Comparison of ENCODE assay signal across 23 cellular contexts in the genomic region with DNA sequence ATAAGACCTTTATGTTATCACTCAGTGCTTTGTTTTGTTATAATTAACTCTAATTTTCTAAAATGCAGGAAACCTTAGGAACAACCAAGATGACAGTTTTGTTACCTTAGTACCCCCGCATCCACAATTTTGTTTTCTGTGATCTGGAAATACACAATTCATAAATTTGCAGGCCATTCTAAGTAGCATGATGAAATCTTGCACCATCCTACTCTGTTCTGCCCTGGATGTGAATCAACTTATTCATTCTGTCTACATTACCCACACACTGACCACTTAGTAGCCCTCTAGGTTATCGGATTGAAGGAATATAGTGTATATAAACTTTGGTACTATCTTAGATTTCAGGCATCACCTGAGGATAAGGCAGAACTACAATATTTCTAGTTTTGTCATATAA.
"Had no signal": no experiment of that assay in that cellular context is flagged by ENCODE, and none has a peak within 500 bp of the region (broad histone marks: within the 10 kb centered on the region; RNA-seq: fewer than 3 reads in every experiment).

No MANE protein-coding gene starts in this region.

- H3K36me3 Mint-ChIP-seq: activated naive CD8-positive, alpha-beta T cell treated with anti-CD3 and anti-CD28 coated beads, Interleukin-2, amount 10 ng/mL, durations not matched to agents 7 days and 5 days had no signal

- H3K36me3 ChIP-seq: WERI-Rb-1 had no signal

- H3K27me3 ChIP-seq: body of pancreas had no signal

- H3K4me1 Mint-ChIP-seq: activated CD4-positive, alpha-beta memory T cell treated with anti-CD3 and anti-CD28 coated beads, Interleukin-2, amount 10 ng/mL, durations not matched to agents 7 days and 5 days; activated CD4-positive, alpha-beta T cell treated with anti-CD3 and anti-CD28 coated beads for 36 hours; activated naive CD8-positive, alpha-beta T cell treated with anti-CD3 and anti-CD28 coated beads, Interleukin-2, amount 10 ng/mL, durations not matched to agents 7 days and 5 days had no signal

- H3K4me3 ChIP-seq: body of pancreas had no signal

- DNase-seq: activated CD4-positive, alpha-beta memory T cell treated with anti-CD3 and anti-CD28 coated beads, Interleukin-2, amount 10 ng/mL, durations not matched to agents 7 days and 5 days; activated CD4-positive, alpha-beta T cell treated with anti-CD3 and anti-CD28 coated beads for 36 hours; activated CD4-positive, alpha-beta T cell treated with anti-CD3 and anti-CD28 coated beads, Interleukin-2, amount 50 U/mL, for 1 hour; activated CD8-positive, alpha-beta memory T cell treated with anti-CD3 and anti-CD28 coated beads, Interleukin-2, amount 50 U/mL, for 4 hours; activated gamma-delta T cell treated with Interleukin-2 at 50 U/mL for 16 hours; activated naive CD4-positive, alpha-beta T cell treated with anti-CD3 and anti-CD28 coated beads, Interleukin-2, amount 50 U/mL, for 16 hours; activated naive CD8-positive, alpha-beta T cell treated with anti-CD3 and anti-CD28 coated beads, Interleukin-2, amount 10 ng/mL, durations not matched to agents 7 days and 5 days; activated T-cell treated with anti-CD3 and anti-CD28 coated beads, Interleukin-2, amount 50 U/mL, for 72 hours; aorta; central memory CD4-positive, alpha-beta T cell; MM.1S; NCI-H1105; NCI-H1436; NCI-H1694 treated with DMSO at 0.1 percent for 48 hours; NCI-H2029 treated with DMSO at 0.1 percent for 48 hours; NCI-H345; NCI-H510A; NCI-H526 treated with DMSO at 0.1 percent for 48 hours; SIG-M5; T-helper 1 cell; WERI-Rb-1 had no signal

- H3K27me3 Mint-ChIP-seq: activated CD4-positive, alpha-beta memory T cell treated with anti-CD3 and anti-CD28 coated beads, Interleukin-2, amount 10 ng/mL, durations not matched to agents 7 days and 5 days; activated naive CD8-positive, alpha-beta T cell treated with anti-CD3 and anti-CD28 coated beads, Interleukin-2, amount 10 ng/mL, durations not matched to agents 7 days and 5 days had no signal

- H3K27ac ChIP-seq: WERI-Rb-1 had no signal

- H3K27ac Mint-ChIP-seq: activated CD4-positive, alpha-beta memory T cell treated with anti-CD3 and anti-CD28 coated beads, Interleukin-2, amount 10 ng/mL, durations not matched to agents 7 days and 5 days; activated CD4-positive, alpha-beta T cell treated with anti-CD3 and anti-CD28 coated beads for 36 hours; activated naive CD8-positive, alpha-beta T cell treated with anti-CD3 and anti-CD28 coated beads, Interleukin-2, amount 10 ng/mL, durations not matched to agents 7 days and 5 days; activated T-cell treated with anti-CD3 and anti-CD28 coated beads, Interleukin-2, amount 50 U/mL, for 72 hours; activated T-helper 2 cell treated with anti-CD3 and anti-CD28 coated beads, Interferon-gamma antibody, Interleukin-2, Interleukin-4, amounts not matched to agents 10 μg/mL and 5 μg/mL and 100 μg/mL, durations not matched to agents 14 hours and 24 hours and 36 hours had no signal

- H3K9me3 Mint-ChIP-seq: activated CD4-positive, alpha-beta memory T cell treated with anti-CD3 and anti-CD28 coated beads, Interleukin-2, amount 10 ng/mL, durations not matched to agents 7 days and 5 days; activated naive CD8-positive, alpha-beta T cell treated with anti-CD3 and anti-CD28 coated beads, Interleukin-2, amount 10 ng/mL, durations not matched to agents 7 days and 5 days; activated T-cell treated with anti-CD3 and anti-CD28 coated beads, Interleukin-2, amount 50 U/mL, for 72 hours; activated T-helper 2 cell treated with anti-CD3 and anti-CD28 coated beads, Interferon-gamma antibody, Interleukin-2, Interleukin-4, amounts not matched to agents 10 μg/mL and 5 μg/mL and 100 μg/mL, durations not matched to agents 14 hours and 24 hours and 36 hours had no signal

- H3K9me3 ChIP-seq: body of pancreas had no signal

- H3K4me3 Mint-ChIP-seq: activated CD4-positive, alpha-beta memory T cell treated with anti-CD3 and anti-CD28 coated beads, Interleukin-2, amount 10 ng/mL, durations not matched to agents 7 days and 5 days; activated CD4-positive, alpha-beta T cell treated with anti-CD3 and anti-CD28 coated beads for 36 hours; activated naive CD8-positive, alpha-beta T cell treated with anti-CD3 and anti-CD28 coated beads, Interleukin-2, amount 10 ng/mL, durations not matched to agents 7 days and 5 days; activated T-cell treated with anti-CD3 and anti-CD28 coated beads, Interleukin-2, amount 50 U/mL, for 72 hours had no signal
